Comparison of ENCODE assay signal across 8 cellular contexts in genomic region chr9:84667571-84668203, GRCh38. TPM values are rescaled to one million over a fixed set of nuclear protein-coding genes. Genes with fewer than 3 reads are reported as not detected.
DNase-seq lines count a peak whose midpoint lies in the region; ATAC-seq and TF ChIP-seq lines count a peak whose summit lies in the region.

No MANE protein-coding gene starts in this region.

- no peak overlapping the region for H2AK5ac ChIP-seq in mesenchymal stem cell (ENCODE audit: low read length, severe bottlenecking)

- CTCF ChIA-PET in Calu3 (lab: Charles Lee): interaction anchor here (1.4 kb wide), 1 partner anchor 591 kb away, joined by 4 read pairs; no protein-coding TSS in a partner anchor

- H3K27ac Mint-ChIP-seq in Calu3 (ENCODE audit: unreplicated experiment): no peak overlapping the region

- H4K91ac ChIP-seq in mesenchymal stem cell (ENCODE audit: low read length): no peak overlapping the region

- H2BK15ac ChIP-seq in mesenchymal stem cell (ENCODE audit: low read depth, poor library complexity, severe bottlenecking): no peak overlapping the region

- H3K4me1 ChIP-seq in mesenchymal stem cell (ENCODE audit: control insufficient read depth, insufficient read depth, low read depth, low read length): peaks cover 26% of the 10 kb centered on the region

- H3K4me3 ChIP-seq in MG63: peak overlapping the region; percentile 15; the same call in 1 of the 2 replicates
- peak overlapping the region; percentile 88 for H3K4me3 ChIP-seq in coronary artery
- H3K4me3 ChIP-seq in mesenchymal stem cell (ENCODE audit: insufficient read depth in 1 of 2, low read depth in 1 of 2, low read length in 2 of 2): peak overlapping the region in 1 of 2 experiments; percentile 81

- peak; percentile 4 for DNase-seq in Calu3
- no peak for DNase-seq in MG63
- DNase-seq in coronary artery (ENCODE audit: low spot score): no peak
- DNase-seq in mesenchymal stem cell: peak; percentile 40
- no peak for DNase-seq in activated CD8-positive, alpha-beta memory T cell treated with anti-CD3 and anti-CD28 coated beads, Interleukin-2, amount 50 U/mL, for 48 hours
- no peak for DNase-seq in NCI-H2196 treated with DMSO at 0.1 percent for 48 hours (lab: John Stamatoyannopoulos, UW; ENCODE audit: unreplicated experiment)

- peak overlapping the region; percentile 56 for H3K9ac ChIP-seq in mesenchymal stem cell (ENCODE audit: low read length)

- H3K79me1 ChIP-seq in mesenchymal stem cell (replicated peaks; ENCODE audit: low read length, poor library complexity, severe bottlenecking): no peaks in the 10 kb centered on the region

- no peaks in the 10 kb centered on the region for H3K27me3 Mint-ChIP-seq in Calu3 (ENCODE audit: unreplicated experiment)

- TF ChIP-seq CTCF in Calu3 (IDR thresholded peaks at IDR 0.05; ENCODE audit: unreplicated experiment) (no peak), coronary artery (IDR thresholded peaks at IDR 0.05) (no peak)

- no peak overlapping the region for H2AFZ ChIP-seq in mesenchymal stem cell (ENCODE audit: low read depth, low read length)

- no peak overlapping the region for H2BK5ac ChIP-seq in mesenchymal stem cell (ENCODE audit: low read depth, low read length, poor library complexity, severe bottlenecking)

- H2BK120ac ChIP-seq in mesenchymal stem cell (ENCODE audit: low read depth, low read length): no peak overlapping the region

- no peaks in the 10 kb centered on the region for H3K9me3 Mint-ChIP-seq in Calu3 (ENCODE audit: low read depth, unreplicated experiment)

- intact Hi-C loops in Calu3 (cut with micrococcal nuclease; ENCODE audit: unreplicated experiment): loop anchor here (5.0 kb wide), 1 partner anchor 270 kb away; no protein-coding TSS in a partner anchor

- ATAC-seq in GM19328 (IDR thresholded peaks at IDR 0.05; ENCODE audit: unreplicated experiment) (peak; percentile 32), HG02970 (IDR thresholded peaks at IDR 0.05; ENCODE audit: low FRiP score, unreplicated experiment) (no peak)

- H3K27me3 ChIP-seq in MG63: peaks cover 33% of the 10 kb centered on the region
- peaks cover 36 to 50% of the 10 kb centered on the region in 2 experiments for H3K27me3 ChIP-seq in mesenchymal stem cell (ENCODE audit: control insufficient read depth in 1 of 2, insufficient read depth in 1 of 2, low read length in 2 of 2)

- H3K4ac ChIP-seq in mesenchymal stem cell (ENCODE audit: low read depth in 1 of 2, low read length in 2 of 2): no peak overlapping the region

- H3K36me3 ChIP-seq in MG63: no peaks in the 10 kb centered on the region
- no peaks in the 10 kb centered on the region for H3K36me3 ChIP-seq in mesenchymal stem cell (ENCODE audit: control insufficient read depth in 1 of 2, insufficient read depth in 2 of 2, low read depth in 1 of 2, low read length in 2 of 2)

- H3K4me2 ChIP-seq in mesenchymal stem cell (ENCODE audit: low read length, poor library complexity, severe bottlenecking): peak overlapping the region; percentile 78

- H3K36me3 Mint-ChIP-seq in Calu3 (ENCODE audit: insufficient read depth, unreplicated experiment): peaks cover 17% of the 10 kb centered on the region

- peak overlapping the region; percentile 90 for H3K4me3 Mint-ChIP-seq in Calu3 (ENCODE audit: low read depth, unreplicated experiment)

- no peaks in the 10 kb centered on the region for H3K9me3 ChIP-seq in MG63
- no peaks in the 10 kb centered on the region for H3K9me3 ChIP-seq in mesenchymal stem cell (ENCODE audit: control insufficient read depth, low read length)

- no peak overlapping the region for H3K18ac ChIP-seq in mesenchymal stem cell (ENCODE audit: low read depth in 1 of 2, low read length in 2 of 2)

- H3K14ac ChIP-seq in mesenchymal stem cell (ENCODE audit: low read length in 2 of 2): no peak overlapping the region

- no peak overlapping the region for H3K23ac ChIP-seq in mesenchymal stem cell (ENCODE audit: low read length in 2 of 2)

- H2BK12ac ChIP-seq in mesenchymal stem cell (ENCODE audit: low read length in 2 of 2): no peak overlapping the region

- BruUV-seq in Calu3 (replicated peaks; lab: Mats Ljungman, UMichigan): no TSS peak

- WGBS in mesenchymal stem cell: 11% methylated on average over 23 of the region's 27 CpGs

- peak overlapping the region; percentile 87 to 91 for H3K27ac ChIP-seq in coronary artery
- H3K27ac ChIP-seq in mesenchymal stem cell (ENCODE audit: low read length, poor library complexity, severe bottlenecking): no peak overlapping the region

- H4K8ac ChIP-seq in mesenchymal stem cell (ENCODE audit: low read length): no peak overlapping the region

- no peaks in the 10 kb centered on the region for H3K4me1 Mint-ChIP-seq in Calu3 (ENCODE audit: low read depth, unreplicated experiment)

RNA-seq across cellular contexts. Expression of gene NTRK2, which starts 1.8 kb away (rescaled TPM):
- 1.5 and 2.1 TPM in 2 replicates for total RNA-seq in Calu3 (2022)
- total RNA-seq in MG63 (2014; rRNA removed; shearing (Covaris generic); ENCODE audit: low replicate concordance): not detected in 2 replicates
- polyA plus RNA-seq in mesenchymal stem cell (2013, experiment 1 of 2): 0.17 TPM
- polyA plus RNA-seq in mesenchymal stem cell (2013, experiment 2 of 2): 0.18 TPM

Comparison
In these comparisons a context has a peak if more than half of its experiments do, and no peak if none do; other contexts are left out.
1. DNase-seq: peak in Calu3 (single experiment) and mesenchymal stem cell (single experiment); none in MG63 (single experiment), coronary artery (single experiment), activated CD8-positive, alpha-beta memory T cell treated with anti-CD3 and anti-CD28 coated beads, Interleukin-2, amount 50 U/mL, for 48 hours (single experiment) and NCI-H2196 treated with DMSO at 0.1 percent for 48 hours (single experiment).